ENCODE assay signal across 1 cellular context in genomic region chr20:23356203-23356602, GRCh38.
TF ChIP-seq lines count a peak whose summit lies in the region.

No MANE protein-coding gene starts in this region.

TF ChIP-seq in IMR-90, 13 proteins besides CTCF, POLR2A, EP300 and RAD21:
- TF ChIP-seq MXI1 (IDR thresholded peaks at IDR 0.05; ENCODE audit: borderline replicate concordance, low read depth, low read length) (no peak), ELK1 (IDR thresholded peaks at IDR 0.05; ENCODE audit: borderline replicate concordance, low read depth, low read length) (no peak), BHLHE40 (IDR thresholded peaks at IDR 0.05; ENCODE audit: low read depth, low read length) (no peak), MAFK (IDR thresholded peaks at IDR 0.05; ENCODE audit: low read depth, low read length) (no peak), NFE2L2 (IDR thresholded peaks at IDR 0.05; ENCODE audit: low read depth, low read length) (no peak), CHD1 (IDR thresholded peaks at IDR 0.05; ENCODE audit: low read depth, low read length) (no peak), RCOR1 (IDR thresholded peaks at IDR 0.05; ENCODE audit: insufficient replicate concordance, low read length) (no peak), RFX5 (IDR thresholded peaks at IDR 0.05; ENCODE audit: low read depth, low read length) (no peak), MAZ (IDR thresholded peaks at IDR 0.05; ENCODE audit: borderline replicate concordance, low read depth, low read length) (no peak), FOS (IDR thresholded peaks at IDR 0.05; ENCODE audit: low read depth, low read length) (no peak)
- TF ChIP-seq, protein P1, sequence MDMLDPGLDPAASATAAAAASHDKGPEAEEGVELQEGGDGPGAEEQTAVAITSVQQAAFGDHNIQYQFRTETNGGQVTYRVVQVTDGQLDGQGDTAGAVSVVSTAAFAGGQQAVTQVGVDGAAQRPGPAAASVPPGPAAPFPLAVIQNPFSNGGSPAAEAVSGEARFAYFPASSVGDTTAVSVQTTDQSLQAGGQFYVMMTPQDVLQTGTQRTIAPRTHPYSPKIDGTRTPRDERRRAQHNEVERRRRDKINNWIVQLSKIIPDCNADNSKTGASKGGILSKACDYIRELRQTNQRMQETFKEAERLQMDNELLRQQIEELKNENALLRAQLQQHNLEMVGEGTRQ (IDR thresholded peaks at IDR 0.05; ENCODE audit: low read depth, low read length): no peak
TF ChIP-seq in IMR-90: peak in this region for 0.
